Comparison of ENCODE assay signal across 22 cellular contexts in the genomic region with DNA sequence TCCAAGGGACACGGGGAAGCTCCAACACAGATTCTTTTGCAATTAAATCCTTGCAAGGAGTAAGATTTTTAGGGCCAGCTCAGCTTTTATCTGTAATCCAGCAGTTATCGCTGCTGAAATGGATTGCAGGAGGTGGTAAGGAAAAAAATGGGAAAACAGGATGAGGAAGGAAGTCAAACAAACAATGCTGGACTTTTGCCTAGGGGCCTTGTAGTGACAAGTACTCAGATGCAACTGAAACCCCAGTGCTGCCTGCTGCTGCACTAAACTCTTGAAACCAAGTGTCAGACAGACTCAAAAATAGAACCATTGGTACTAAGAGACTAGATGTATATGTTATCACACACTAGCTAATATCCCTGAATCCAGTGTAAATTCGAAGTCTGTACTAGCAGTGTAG.
DNase-seq lines count a peak whose midpoint lies in the region; ATAC-seq and TF ChIP-seq lines count a peak whose summit lies in the region.
"Had no signal": no experiment of that assay in that cellular context is flagged by ENCODE, and none has a peak within 500 bp of the region (broad histone marks: within the 10 kb centered on the region; RNA-seq: fewer than 3 reads in every experiment).

No MANE protein-coding gene starts in this region.

- no peak for TF ChIP-seq CTCF in endothelial cell (IDR thresholded peaks at IDR 0.05; ENCODE audit: unreplicated experiment)

- ATAC-seq in GM19035 (IDR thresholded peaks at IDR 0.05; ENCODE audit: unreplicated experiment): no peak
- ATAC-seq: naive thymus-derived CD4-positive, alpha-beta T cell; T-helper 17 cell had no signal

- no peaks in the 10 kb centered on the region for H3K9me3 Mint-ChIP-seq in endothelial cell (ENCODE audit: unreplicated experiment)

- peak overlapping the region; percentile 35 for H3K4me3 Mint-ChIP-seq in endothelial cell (ENCODE audit: unreplicated experiment)
- H3K4me3 Mint-ChIP-seq: B cell; naive thymus-derived CD4-positive, alpha-beta T cell; T-helper 17 cell had no signal

- peaks cover 15% of the 10 kb centered on the region for H3K4me1 Mint-ChIP-seq in endothelial cell (ENCODE audit: unreplicated experiment)
- H3K4me1 Mint-ChIP-seq: B cell; naive thymus-derived CD4-positive, alpha-beta T cell; T-helper 17 cell had no signal

- no peak for TF ChIP-seq POLR2A in erythroblast (IDR thresholded peaks at IDR 0.05; ENCODE audit: low read length)

- peak overlapping the region; percentile 55 for H3K27ac Mint-ChIP-seq in endothelial cell (ENCODE audit: unreplicated experiment)
- H3K27ac Mint-ChIP-seq: B cell; naive thymus-derived CD4-positive, alpha-beta T cell; T-helper 17 cell had no signal

- H3K36me3 Mint-ChIP-seq in endothelial cell (ENCODE audit: low read depth, unreplicated experiment): peaks cover 5% of the 10 kb centered on the region
- H3K36me3 Mint-ChIP-seq: naive thymus-derived CD4-positive, alpha-beta T cell had no signal

- DNase-seq in NCI-H1417 (lab: John Stamatoyannopoulos, UW) (peak in 2 of 3 experiments; percentile 28 to 56), NCI-H1417 treated with DMSO at 0.1 percent for 48 hours (lab: John Stamatoyannopoulos, UW) (no peak), NCI-H2227 treated with DMSO at 0.1 percent for 48 hours (lab: John Stamatoyannopoulos, UW) (peak; percentile 70), endothelial cell (ENCODE audit: low spot score) (no peak), occipital lobe (lab: John Stamatoyannopoulos, UW) (peak; percentile 16), ureter (ENCODE audit: low spot score) (no peak), erythroblast (lab: John Stamatoyannopoulos, UW) (no peak)
- DNase-seq: 8988T; activated CD4-positive, alpha-beta T cell treated with anti-CD3 and anti-CD28 coated beads, Interleukin-2, amount 50 U/mL, for 4 hours; activated effector memory CD4-positive, alpha-beta T cell treated with anti-CD3 and anti-CD28 coated beads, Interleukin-2, amount 50 U/mL, for 16 hours; H7; naive thymus-derived CD4-positive, alpha-beta T cell; NCI-H510A treated with DMSO at 0.1 percent for 48 hours; psoas muscle; SIG-M5; spleen; stimulated activated CD8-positive, alpha-beta memory T cell treated with anti-CD3 and anti-CD28 coated beads, Interleukin-4, amount 100 ng/mL, for 48 hours; T-helper 17 cell; uterus; WERI-Rb-1 had no signal

- H3K27me3 Mint-ChIP-seq in endothelial cell (ENCODE audit: unreplicated experiment): no peaks in the 10 kb centered on the region
- H3K27me3 Mint-ChIP-seq: B cell, T-helper 17 cell had no signal

Comparison
In these comparisons a context has a peak if more than half of its experiments do, and no peak if none do; other contexts are left out.
1. DNase-seq: peak in NCI-H1417 (2 of 3), NCI-H2227 treated with DMSO at 0.1 percent for 48 hours (single experiment) and occipital lobe (single experiment); none in NCI-H1417 treated with DMSO at 0.1 percent for 48 hours (single experiment), endothelial cell (single experiment), ureter (single experiment) and erythroblast (0 of 2).